ENCODE assay signal across 36 cellular contexts in the genomic region with DNA sequence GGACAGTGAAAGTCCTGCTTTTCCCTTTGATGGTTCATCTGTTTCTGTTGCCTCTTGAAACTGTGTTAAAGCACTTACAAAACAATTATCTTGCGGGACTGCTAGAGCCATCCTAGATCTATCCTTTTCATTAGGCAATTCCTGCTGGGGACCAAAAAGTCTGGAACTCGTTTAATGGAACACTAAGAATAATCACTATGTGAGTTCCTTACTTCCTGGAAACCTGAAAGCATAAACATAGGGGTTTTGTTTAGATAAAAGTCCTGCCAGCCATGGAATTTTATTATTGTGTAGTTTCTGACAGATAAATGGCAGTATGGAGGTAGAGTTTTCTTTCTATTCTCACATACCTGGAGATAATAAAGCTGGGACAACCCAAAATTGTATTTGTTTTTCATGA.
"Had no signal": no experiment of that assay in that cellular context is flagged by ENCODE, and none has a peak within 500 bp of the region (broad histone marks: within the 10 kb centered on the region; RNA-seq: fewer than 3 reads in every experiment).

No MANE protein-coding gene starts in this region.

- ATAC-seq: activated CD8-positive, alpha-beta T cell treated with anti-CD3 and anti-CD28 coated beads for 36 hours; activated naive CD4-positive, alpha-beta T cell treated with anti-CD3 and anti-CD28 coated beads, Interleukin-2, amount 50 U/mL, for 72 hours; activated T-cell treated with anti-CD3 and anti-CD28 coated beads, Interleukin-2, amount 50 U/mL, for 4 hours; activated T-cell treated with anti-CD3 and anti-CD28 coated beads, Interleukin-2, amount 50 U/mL, for 72 hours; activated T-helper 17 cell treated with anti-CD3 and anti-CD28 coated beads, Interleukin-2, amount 50 U/mL, for 72 hours; body of pancreas had no signal

- FAIRE-seq: astrocyte, TTC549 had no signal

- H3K27ac Mint-ChIP-seq: activated B cell treated with CpG ODN at 0.5 μM for 24 hours; activated CD4-positive, alpha-beta memory T cell treated with anti-CD3 and anti-CD28 coated beads for 36 hours; activated CD4-positive, alpha-beta T cell treated with anti-CD3 and anti-CD28 coated beads, Interleukin-2, amount 10 ng/mL, durations not matched to agents 24 days and 14 days; activated CD8-positive, alpha-beta T cell treated with anti-CD3 and anti-CD28 coated beads for 36 hours; activated naive CD4-positive, alpha-beta T cell treated with anti-CD3 and anti-CD28 coated beads for 36 hours; activated naive CD4-positive, alpha-beta T cell treated with anti-CD3 and anti-CD28 coated beads, Interleukin-2, amount 50 U/mL, for 72 hours; activated naive CD8-positive, alpha-beta T cell treated with anti-CD3 and anti-CD28 coated beads for 36 hours; activated T-cell treated with anti-CD3 and anti-CD28 coated beads, Interleukin-2, amount 50 U/mL, for 72 hours; activated T-helper 1 cell treated with anti-CD3 and anti-CD28 coated beads, Interleukin-12 subunit alpha, Interleukin-12 subunit beta, Interleukin-2, Interleukin-4 antibody, amounts not matched to agents 30 ng/mL and 10 ng/mL and 1 ng/mL, durations not matched to agents 14 hours and 24 hours and 36 hours; activated T-helper 17 cell treated with anti-CD3 and anti-CD28 coated beads, Interleukin-2, amount 50 U/mL, for 72 hours; T-helper 1 cell treated with Interleukin-12 subunit alpha and Interleukin-12 subunit beta and Interleukin-4 antibody, amounts not matched to agents 30 μg/mL and 1 μg/mL, for 36 hours; T-helper 2 cell treated with Interferon-gamma antibody and Interleukin-4, amounts not matched to agents 5 μg/mL and 100 μg/mL, for 36 hours had no signal

- H3K36me3 ChIP-seq: adrenal gland, brain microvascular endothelial cell, breast epithelium had no signal

- H3K9me3 Mint-ChIP-seq: activated B cell treated with CpG ODN at 0.5 μM for 24 hours; activated CD4-positive, alpha-beta memory T cell treated with anti-CD3 and anti-CD28 coated beads for 36 hours; activated CD4-positive, alpha-beta T cell treated with anti-CD3 and anti-CD28 coated beads, Interleukin-2, amount 10 ng/mL, durations not matched to agents 24 days and 14 days; activated CD8-positive, alpha-beta T cell treated with anti-CD3 and anti-CD28 coated beads for 36 hours; activated naive CD4-positive, alpha-beta T cell treated with anti-CD3 and anti-CD28 coated beads for 36 hours; activated naive CD4-positive, alpha-beta T cell treated with anti-CD3 and anti-CD28 coated beads, Interleukin-2, amount 50 U/mL, for 72 hours; activated naive CD8-positive, alpha-beta T cell treated with anti-CD3 and anti-CD28 coated beads for 36 hours; activated T-cell treated with anti-CD3 and anti-CD28 coated beads, Interleukin-2, amount 50 U/mL, for 4 hours; activated T-cell treated with anti-CD3 and anti-CD28 coated beads, Interleukin-2, amount 50 U/mL, for 72 hours; activated T-helper 1 cell treated with anti-CD3 and anti-CD28 coated beads, Interleukin-12 subunit alpha, Interleukin-12 subunit beta, Interleukin-2, Interleukin-4 antibody, amounts not matched to agents 30 ng/mL and 10 ng/mL and 1 ng/mL, durations not matched to agents 14 hours and 24 hours and 36 hours; activated T-helper 17 cell treated with anti-CD3 and anti-CD28 coated beads, Interleukin-2, amount 50 U/mL, for 72 hours; T-helper 1 cell treated with Interleukin-12 subunit alpha and Interleukin-12 subunit beta and Interleukin-4 antibody, amounts not matched to agents 30 μg/mL and 1 μg/mL, for 36 hours; T-helper 2 cell treated with Interferon-gamma antibody and Interleukin-4, amounts not matched to agents 5 μg/mL and 100 μg/mL, for 36 hours had no signal

- H3K27ac ChIP-seq: adrenal gland, body of pancreas, brain microvascular endothelial cell, breast epithelium, VCaP had no signal

- H3K4me3 ChIP-seq: adrenal gland, body of pancreas, breast epithelium had no signal

- H3K9me3 ChIP-seq: adrenal gland, body of pancreas, breast epithelium had no signal

- DNase-seq: activated B cell treated with CpG ODN at 0.5 μM for 24 hours; activated CD4-positive, alpha-beta memory T cell treated with anti-CD3 and anti-CD28 coated beads for 36 hours; activated CD4-positive, alpha-beta T cell treated with anti-CD3 and anti-CD28 coated beads for 4 hours; activated CD4-positive, alpha-beta T cell treated with anti-CD3 and anti-CD28 coated beads, Interleukin-2, amount 10 ng/mL, durations not matched to agents 24 days and 14 days; activated CD4-positive, alpha-beta T cell treated with anti-CD3 and anti-CD28 coated beads, Interleukin-2, amount 50 U/mL, for 1 hour; activated CD4-positive, alpha-beta T cell treated with anti-CD3 and anti-CD28 coated beads, Interleukin-2, amount 50 U/mL, for 4 hours; activated CD4-positive, CD25-positive, alpha-beta regulatory T cell treated with anti-CD3 and anti-CD28 coated beads, Interleukin-2, amount 50 U/mL, for 72 hours; activated CD8-positive, alpha-beta memory T cell treated with anti-CD3 and anti-CD28 coated beads, Interleukin-2, amount 50 U/mL, for 4 hours; activated CD8-positive, alpha-beta T cell treated with anti-CD3 and anti-CD28 coated beads for 36 hours; activated effector memory CD4-positive, alpha-beta T cell treated with anti-CD3 and anti-CD28 coated beads, Interleukin-2, amount 50 U/mL, for 16 hours; activated gamma-delta T cell treated with Interleukin-2 at 50 U/mL for 16 hours; activated naive CD4-positive, alpha-beta T cell; activated naive CD4-positive, alpha-beta T cell treated with anti-CD3 and anti-CD28 coated beads for 36 hours; activated naive CD4-positive, alpha-beta T cell treated with anti-CD3 and anti-CD28 coated beads, Interleukin-2, amount 50 U/mL, for 16 hours; activated naive CD8-positive, alpha-beta T cell treated with anti-CD3 and anti-CD28 coated beads for 36 hours; activated T-cell treated with anti-CD3 and anti-CD28 coated beads for 4 hours; activated T-cell treated with anti-CD3 and anti-CD28 coated beads, Interleukin-2, amount 50 U/mL, for 1 hour; activated T-cell treated with anti-CD3 and anti-CD28 coated beads, Interleukin-2, amount 50 U/mL, for 4 hours; activated T-cell treated with anti-CD3 and anti-CD28 coated beads, Interleukin-2, amount 50 U/mL, for 72 hours; adrenal gland; amniotic stem cell; aorta; body of pancreas; brain microvascular endothelial cell; central memory CD4-positive, alpha-beta T cell; T-helper 2 cell; T-helper 9 cell had no signal

- H3K27me3 Mint-ChIP-seq: activated B cell treated with CpG ODN at 0.5 μM for 24 hours; activated CD4-positive, alpha-beta memory T cell treated with anti-CD3 and anti-CD28 coated beads for 36 hours; activated CD8-positive, alpha-beta T cell treated with anti-CD3 and anti-CD28 coated beads for 36 hours; activated naive CD8-positive, alpha-beta T cell treated with anti-CD3 and anti-CD28 coated beads for 36 hours; activated T-helper 17 cell treated with anti-CD3 and anti-CD28 coated beads, Interleukin-2, amount 50 U/mL, for 72 hours had no signal

- H3K36me3 Mint-ChIP-seq: activated CD4-positive, alpha-beta memory T cell treated with anti-CD3 and anti-CD28 coated beads for 36 hours; activated naive CD4-positive, alpha-beta T cell treated with anti-CD3 and anti-CD28 coated beads, Interleukin-2, amount 50 U/mL, for 72 hours; activated naive CD8-positive, alpha-beta T cell treated with anti-CD3 and anti-CD28 coated beads for 36 hours had no signal

- H3K4me1 Mint-ChIP-seq: activated B cell treated with CpG ODN at 0.5 μM for 24 hours; activated CD4-positive, alpha-beta T cell treated with anti-CD3 and anti-CD28 coated beads, Interleukin-2, amount 10 ng/mL, durations not matched to agents 24 days and 14 days; activated naive CD8-positive, alpha-beta T cell treated with anti-CD3 and anti-CD28 coated beads for 36 hours; activated T-helper 17 cell treated with anti-CD3 and anti-CD28 coated beads, Interleukin-2, amount 50 U/mL, for 72 hours had no signal

- H3K27me3 ChIP-seq: adrenal gland, body of pancreas, brain microvascular endothelial cell, breast epithelium had no signal

- H3K4me3 Mint-ChIP-seq: activated B cell treated with CpG ODN at 0.5 μM for 24 hours; activated CD4-positive, alpha-beta memory T cell treated with anti-CD3 and anti-CD28 coated beads for 36 hours; activated CD4-positive, alpha-beta T cell treated with anti-CD3 and anti-CD28 coated beads, Interleukin-2, amount 10 ng/mL, durations not matched to agents 24 days and 14 days; activated CD8-positive, alpha-beta T cell treated with anti-CD3 and anti-CD28 coated beads for 36 hours; activated naive CD4-positive, alpha-beta T cell treated with anti-CD3 and anti-CD28 coated beads for 36 hours; activated naive CD8-positive, alpha-beta T cell treated with anti-CD3 and anti-CD28 coated beads for 36 hours; activated T-cell treated with anti-CD3 and anti-CD28 coated beads, Interleukin-2, amount 50 U/mL, for 4 hours; activated T-cell treated with anti-CD3 and anti-CD28 coated beads, Interleukin-2, amount 50 U/mL, for 72 hours; activated T-helper 1 cell treated with anti-CD3 and anti-CD28 coated beads, Interleukin-12 subunit alpha, Interleukin-12 subunit beta, Interleukin-2, Interleukin-4 antibody, amounts not matched to agents 30 ng/mL and 10 ng/mL and 1 ng/mL, durations not matched to agents 14 hours and 24 hours and 36 hours; activated T-helper 17 cell treated with anti-CD3 and anti-CD28 coated beads, Interleukin-2, amount 50 U/mL, for 72 hours; T-helper 1 cell treated with Interleukin-12 subunit alpha and Interleukin-12 subunit beta and Interleukin-4 antibody, amounts not matched to agents 30 μg/mL and 1 μg/mL, for 36 hours; T-helper 2 cell treated with Interferon-gamma antibody and Interleukin-4, amounts not matched to agents 5 μg/mL and 100 μg/mL, for 36 hours had no signal

- H3K4me1 ChIP-seq: adrenal gland, body of pancreas, breast epithelium had no signal
